Comparison of ENCODE assay signal across 20 cellular contexts in genomic region chr12:51357374-51358047, GRCh38. TPM values are rescaled to one million over a fixed set of nuclear protein-coding genes. Genes with fewer than 3 reads are reported as not detected.
DNase-seq lines count a peak whose midpoint lies in the region; ATAC-seq and TF ChIP-seq lines count a peak whose summit lies in the region.
"Had no signal": no experiment of that assay in that cellular context is flagged by ENCODE, and none has a peak within 500 bp of the region (broad histone marks: within the 10 kb centered on the region; RNA-seq: fewer than 3 reads in every experiment).

No MANE protein-coding gene starts in this region.

- no peaks in the 10 kb centered on the region for H3K36me3 ChIP-seq in OCI-LY7 (ENCODE audit: insufficient read depth, low read length)
- H3K36me3 ChIP-seq: ovary, thoracic aorta had no signal

- no peaks in the 10 kb centered on the region for H3K9me3 Mint-ChIP-seq in natural killer cell treated with Interleukin-12 subunit alpha and Interleukin-12 subunit beta and Interleukin-15 and Interleukin-18, amount 100 ng/mL, for 72 hours
- H3K9me3 Mint-ChIP-seq in natural killer cell: no peaks in the 10 kb centered on the region
- H3K9me3 Mint-ChIP-seq in stimulated activated memory B cell treated with anti-CD40 and anti-IgM and Interleukin-4, amounts not matched to agents 10 μg/mL and 1 μg/mL and 100 μg/mL, for 72 hours: peaks cover 2% of the 10 kb centered on the region

- H3K79me2 ChIP-seq in OCI-LY7 (ENCODE audit: insufficient read depth, low read depth, low read length): no peaks in the 10 kb centered on the region

- intact Hi-C loops in natural killer cell (cut with micrococcal nuclease) (no loop called here), OCI-LY7 (cut with micrococcal nuclease; ENCODE audit: unreplicated experiment) (no loop called here)

- peaks cover 13% of the 10 kb centered on the region for H3K4me1 ChIP-seq in OCI-LY7 (ENCODE audit: insufficient read depth, low read length, poor library complexity, severe bottlenecking)

- no TSS peak for BruUV-seq in OCI-LY7 (replicated peaks; lab: Mats Ljungman, UMichigan)

- peak overlapping the region in 1 of 2 donors; percentile 48 for H3K27ac Mint-ChIP-seq in natural killer cell treated with Interleukin-12 subunit alpha and Interleukin-12 subunit beta and Interleukin-15 and Interleukin-18, amount 100 ng/mL, for 72 hours
- H3K27ac Mint-ChIP-seq in natural killer cell: no peak overlapping the region
- H3K27ac Mint-ChIP-seq in stimulated activated memory B cell treated with anti-CD40 and anti-IgM and Interleukin-4, amounts not matched to agents 10 μg/mL and 1 μg/mL and 100 μg/mL, for 72 hours: peak overlapping the region; percentile 68

- TF ChIP-seq CTCF in natural killer cell (IDR thresholded peaks at IDR 0.05) (no peak), OCI-LY7 (conservative IDR thresholded peaks at IDR 0.05; ENCODE audit: low read length) (no peak)

- H3K4me3 Mint-ChIP-seq in natural killer cell treated with Interleukin-12 subunit alpha and Interleukin-12 subunit beta and Interleukin-15 and Interleukin-18, amount 100 ng/mL, for 72 hours: no peak overlapping the region
- H3K4me3 Mint-ChIP-seq in natural killer cell: no peak overlapping the region
- peak overlapping the region; percentile 64 for H3K4me3 Mint-ChIP-seq in stimulated activated memory B cell treated with anti-CD40 and anti-IgM and Interleukin-4, amounts not matched to agents 10 μg/mL and 1 μg/mL and 100 μg/mL, for 72 hours

- DNase-seq in natural killer cell treated with Interleukin-12 subunit alpha and Interleukin-12 subunit beta and Interleukin-15 and Interleukin-18, amount 100 ng/mL, for 72 hours (ENCODE audit: low spot score): no peak
- DNase-seq in natural killer cell (no peak), OCI-LY7 (ENCODE audit: low spot score) (peak; percentile 18), H4 (ENCODE audit: low spot score) (no peak)
- DNase-seq: activated CD4-positive, CD25-positive, alpha-beta regulatory T cell; anterior cingulate cortex; Calu3; GM23248; NCI-H1694; NCI-H510A; ovary; SW 1271 had no signal

- no peak overlapping the region for H3K27ac ChIP-seq in OCI-LY7 (ENCODE audit: low read depth, low read length, poor library complexity, severe bottlenecking)
- H3K27ac ChIP-seq: GM23248, ovary, thoracic aorta had no signal

- CTCF ChIA-PET in OCI-LY7 (lab: Charles Lee; ENCODE audit: unreplicated experiment): interaction anchor here (0.5 kb wide), 1 partner anchor 89 kb away, joined by 3 read pairs; no protein-coding TSS in a partner anchor

- no peaks in the 10 kb centered on the region for H3K36me3 Mint-ChIP-seq in natural killer cell treated with Interleukin-12 subunit alpha and Interleukin-12 subunit beta and Interleukin-15 and Interleukin-18, amount 100 ng/mL, for 72 hours
- no peaks in the 10 kb centered on the region for H3K36me3 Mint-ChIP-seq in natural killer cell
- peaks cover 41% of the 10 kb centered on the region for H3K36me3 Mint-ChIP-seq in stimulated activated memory B cell treated with anti-CD40 and anti-IgM and Interleukin-4, amounts not matched to agents 10 μg/mL and 1 μg/mL and 100 μg/mL, for 72 hours

- no peaks in the 10 kb centered on the region for H4K20me1 ChIP-seq in OCI-LY7 (ENCODE audit: insufficient read depth, low read length)

- H3K27me3 Mint-ChIP-seq in natural killer cell treated with Interleukin-12 subunit alpha and Interleukin-12 subunit beta and Interleukin-15 and Interleukin-18, amount 100 ng/mL, for 72 hours: no peaks in the 10 kb centered on the region
- no peaks in the 10 kb centered on the region for H3K27me3 Mint-ChIP-seq in natural killer cell (ENCODE audit: low read depth in 2 of 2)
- H3K27me3 Mint-ChIP-seq in stimulated activated memory B cell treated with anti-CD40 and anti-IgM and Interleukin-4, amounts not matched to agents 10 μg/mL and 1 μg/mL and 100 μg/mL, for 72 hours: peaks cover 16% of the 10 kb centered on the region

- H2AFZ ChIP-seq in OCI-LY7 (ENCODE audit: low read length): no peak overlapping the region
- H2AFZ ChIP-seq: GM23248 had no signal

- no peaks in the 10 kb centered on the region for H3K9me2 ChIP-seq in OCI-LY7 (ENCODE audit: insufficient read depth, low read length)

- ATAC-seq in natural killer cell treated with Interleukin-12 subunit alpha and Interleukin-12 subunit beta and Interleukin-15 and Interleukin-18, amount 100 ng/mL, for 72 hours: peak; percentile 13 to 45
- ATAC-seq in natural killer cell (no peak), GM21529 (IDR thresholded peaks at IDR 0.05; ENCODE audit: unreplicated experiment) (peak; percentile 75), HG02678 (IDR thresholded peaks at IDR 0.05; ENCODE audit: unreplicated experiment) (no peak), HG03521 (IDR thresholded peaks at IDR 0.05; ENCODE audit: unreplicated experiment) (no peak)
- ATAC-seq in stimulated activated memory B cell treated with anti-CD40 and anti-IgM and Interleukin-4, amounts not matched to agents 10 μg/mL and 1 μg/mL and 100 μg/mL, for 72 hours: peak; percentile 94

- POLR2A ChIA-PET in OCI-LY7 (lab: Charles Lee): interaction anchor here (0.6 to 1.0 kb wide), 2 partner anchors 12 to 112 kb away, joined by 3 to 5 read pairs; no protein-coding TSS in a partner anchor

- peak overlapping the region; percentile 52 for H3K4me2 ChIP-seq in OCI-LY7 (ENCODE audit: low read length)
- H3K4me2 ChIP-seq: smooth muscle cell had no signal

- H3K4me3 ChIP-seq in OCI-LY7 (ENCODE audit: low read depth, low read length, poor library complexity, severe bottlenecking): no peak overlapping the region
- H3K4me3 ChIP-seq: GM23248, ovary, smooth muscle cell, thoracic aorta had no signal

- H3K4me1 Mint-ChIP-seq in natural killer cell treated with Interleukin-12 subunit alpha and Interleukin-12 subunit beta and Interleukin-15 and Interleukin-18, amount 100 ng/mL, for 72 hours (ENCODE audit: low read depth in 2 of 2): peaks cover 0 to 15% of the 10 kb centered on the region in 2 donors
- H3K4me1 Mint-ChIP-seq in natural killer cell: no peaks in the 10 kb centered on the region
- H3K4me1 Mint-ChIP-seq in stimulated activated memory B cell treated with anti-CD40 and anti-IgM and Interleukin-4, amounts not matched to agents 10 μg/mL and 1 μg/mL and 100 μg/mL, for 72 hours: peaks cover 48% of the 10 kb centered on the region

- no peaks in the 10 kb centered on the region for H3K9me3 ChIP-seq in OCI-LY7 (ENCODE audit: low read length)
- H3K9me3 ChIP-seq: ovary, thoracic aorta had no signal

RNA-seq across cellular contexts. Expression of gene CELA1, which starts 11.0 kb away (rescaled TPM):
- under 1 TPM in 1 of 2 donors, not detected in 1; 0.31 TPM for total RNA-seq in natural killer cell treated with Interleukin-12 subunit alpha and Interleukin-12 subunit beta and Interleukin-15 and Interleukin-18, amount 100 ng/mL, for 72 hours
- under 1 TPM in 2 of 3 donors, not detected in 1; 0.53 to 0.66 TPM for total RNA-seq in natural killer cell
- not detected in 2 replicates for total RNA-seq in OCI-LY7 (2014; rRNA removed; shearing (Covaris generic))
- total RNA-seq in OCI-LY7 (2022): not detected in 2 replicates
- total RNA-seq in H4 (2014; rRNA removed; shearing (Covaris generic)): not detected in 2 replicates
- total RNA-seq: Calu3, epithelial cell of proximal tubule, GM23248, LHCN-M2, ovary, smooth muscle cell, thoracic aorta had no signal

RNA-seq across cellular contexts. Expression of gene BIN2, which starts 33.5 kb away (rescaled TPM):
- total RNA-seq in natural killer cell treated with Interleukin-12 subunit alpha and Interleukin-12 subunit beta and Interleukin-15 and Interleukin-18, amount 100 ng/mL, for 72 hours: 100 to 1,000 TPM in 1 of 2 donors, 10 to 100 TPM in 1; 93.6 to 115 TPM
- total RNA-seq in natural killer cell: 100 to 1,000 TPM; 443 to 495 (median 478) TPM
- 0.31 and 0.88 TPM in 2 replicates for total RNA-seq in OCI-LY7 (2014; rRNA removed; shearing (Covaris generic))
- total RNA-seq in OCI-LY7 (2022): 9.7 and 14.7 TPM in 2 replicates
- not detected in 2 replicates for total RNA-seq in H4 (2014; rRNA removed; shearing (Covaris generic))
- total RNA-seq: Calu3, epithelial cell of proximal tubule, GM23248, LHCN-M2, smooth muscle cell had no signal

RNA-seq across cellular contexts. Expression of gene GALNT6, which starts 33.7 kb away (rescaled TPM):
- 10 to 100 TPM; 13.2 to 23.5 TPM for total RNA-seq in natural killer cell treated with Interleukin-12 subunit alpha and Interleukin-12 subunit beta and Interleukin-15 and Interleukin-18, amount 100 ng/mL, for 72 hours
- total RNA-seq in natural killer cell: 10 to 100 TPM; 19.3 to 38.5 (median 33.9) TPM
- 0.41 and 1.4 TPM in 2 replicates for total RNA-seq in OCI-LY7 (2014; rRNA removed; shearing (Covaris generic))
- 4.8 and 5.5 TPM in 2 replicates for total RNA-seq in OCI-LY7 (2022)
- total RNA-seq in H4 (2014; rRNA removed; shearing (Covaris generic)): 0.06 TPM in 1 of 2 replicates, not detected in the other
- total RNA-seq: LHCN-M2 had no signal

Comparison
In these comparisons a context has a peak if more than half of its experiments do, and no peak if none do; other contexts are left out.
1. ATAC-seq: peak in natural killer cell treated with Interleukin-12 subunit alpha and Interleukin-12 subunit beta and Interleukin-15 and Interleukin-18, amount 100 ng/mL, for 72 hours (2 of 2), GM21529 (single experiment) and stimulated activated memory B cell treated with anti-CD40 and anti-IgM and Interleukin-4, amounts not matched to agents 10 μg/mL and 1 μg/mL and 100 μg/mL, for 72 hours (single experiment); none in natural killer cell (0 of 3), HG02678 (single experiment) and HG03521 (single experiment).
2. RNA of gene BIN2, which starts 33.5 kb away (total RNA-seq): 443 to 495 TPM in natural killer cell and 93.6 to 115 TPM in natural killer cell treated with Interleukin-12 subunit alpha and Interleukin-12 subunit beta and Interleukin-15 and Interleukin-18, amount 100 ng/mL, for 72 hours; 0.31 to 14.7 TPM in OCI-LY7 and not detected in H4; every median in the first group is over 4 times any median in the second.